Comparison of ENCODE assay signal across 8 cellular contexts in genomic region chr3:138915503-138916498, GRCh38. TPM values are rescaled to one million over a fixed set of nuclear protein-coding genes. Genes with fewer than 3 reads are reported as not detected.
DNase-seq lines count a peak whose midpoint lies in the region; ATAC-seq, FAIRE-seq and TF ChIP-seq lines count a peak whose summit lies in the region.

No MANE protein-coding gene starts in this region.

- H3K27ac Mint-ChIP-seq in WTC11: 0 out of 2 replicates have a peak overlapping the region, but pooled peaks have one; percentile 65

- 1 to 3% (median 2%) methylated on average over 35 to 68 of the region's 68 CpGs for WGBS in spleen, 5 donors

- no peak for TF ChIP-seq POLR2A in spleen (IDR thresholded peaks at IDR 0.05)

- H3K9me3 ChIP-seq in spleen: no peaks in the 10 kb centered on the region

- POLR2A ChIA-PET in AG04449 (lab: Yijun Ruan, JAX): interaction anchor here (0.8 to 2.0 kb wide), 10 partner anchors 35 to 325 kb away, joined by 3 to 9 read pairs (median 3); partner anchors contain the start of gene CEP70
- POLR2A ChIA-PET in WTC11 (lab: Charles Lee): interaction anchor here (0.5 to 1.7 kb wide), 7 partner anchors 20 to 322 kb away, joined by 3 to 13 read pairs (median 5); partner anchors contain the start of genes CEP70 and PIK3CB

- TF ChIP-seq CTCF in AG04449 (IDR thresholded peaks at IDR 0.05; ENCODE audit: insufficient read depth, low read length, missing control alignments) (peak; percentile 89), WTC11 (IDR thresholded peaks at IDR 0.05) (peak; percentile 93), bronchial epithelial cell (IDR thresholded peaks at IDR 0.05; ENCODE audit: insufficient read depth, low read length, severe bottlenecking) (peak; percentile 85), spleen (IDR thresholded peaks at IDR 0.05 in 8 of 11, conservative IDR thresholded peaks at IDR 0.05 in 3 of 11) (peak; percentile 81 to 98 (median 94))

- H3K27ac ChIP-seq in spleen: peak overlapping the region; percentile 87 to 97 (median 90)

- intact Hi-C loops in spleen (cut with DNase I; ENCODE audit: low total_unique reads): loop anchor here (2.0 to 5.0 kb wide), 2 partner anchors 214 to 321 kb away; partner anchors contain the start of gene CEP70

- peaks cover 0 to 24% (median 18%) of the 10 kb centered on the region in 6 donors for H3K4me1 ChIP-seq in spleen

- H3K27me3 ChIP-seq in bronchial epithelial cell (ENCODE audit: control insufficient read depth, insufficient read depth, low read length) (no peaks in the 10 kb centered on the region), spleen (replicated peaks in 1 of 7) (peaks cover 0 to 9% (median 0%) of the 10 kb centered on the region in 7 donors)

- H3K36me3 ChIP-seq in bronchial epithelial cell (ENCODE audit: control insufficient read depth, insufficient read depth, low read length) (no peaks in the 10 kb centered on the region), spleen (no peaks in the 10 kb centered on the region)

- CTCF ChIA-PET in AG04449 (lab: Yijun Ruan, JAX) (interaction anchor here (0.6 to 20.3 kb wide), 140 partner anchors 8 to 842 kb away, joined by 3 to 731 read pairs (median 5); partner anchors contain the start of genes CEP70, ESYT3, FAIM and FOXL2), WTC11 (lab: Charles Lee) (interaction anchor here (0.6 to 5.7 kb wide), 124 partner anchors 8 to 1119 kb away, joined by 3 to 152 read pairs (median 6); partner anchors contain the start of genes CEP70, ESYT3, FAIM and FOXL2)

- H3K4me3 ChIP-seq in AG04449 (ENCODE audit: low read depth, low read length) (peak overlapping the region; percentile 89), bronchial epithelial cell (ENCODE audit: low read depth, low read length) (peak overlapping the region; percentile 76), spleen (peak overlapping the region; percentile 69 to 80 (median 74))

- peaks cover 3% of the 10 kb centered on the region for H3K4me1 Mint-ChIP-seq in WTC11

- peak overlapping the region; percentile 66 for H3K4me3 Mint-ChIP-seq in WTC11

- ATAC-seq in GM18867 (IDR thresholded peaks at IDR 0.05; ENCODE audit: unreplicated experiment): peak; percentile 87
- ATAC-seq in HG03108 (IDR thresholded peaks at IDR 0.05; ENCODE audit: unreplicated experiment): peak; percentile 80
- ATAC-seq in WTC11: peak; percentile 92

- DNase-seq in AG04449 (ENCODE audit: low read depth, low spot score): no peak
- DNase-seq in NCI-H2196 (lab: John Stamatoyannopoulos, UW; ENCODE audit: unreplicated experiment): peak; percentile 96
- DNase-seq in WTC11 (ENCODE audit: low spot score): peak; percentile 97
- peak; percentile 62 for DNase-seq in bronchial epithelial cell (ENCODE audit: low read depth)
- peak; percentile 81 for DNase-seq in inferior parietal cortex (ENCODE audit: extremely low spot score)
- peak; percentile 98 for DNase-seq in spleen

- peaks cover 10% of the 10 kb centered on the region for H3K27me3 Mint-ChIP-seq in WTC11 (ENCODE audit: low read depth)

- H3K9me3 Mint-ChIP-seq in WTC11: no peaks in the 10 kb centered on the region

- H3K36me3 Mint-ChIP-seq in WTC11: no peaks in the 10 kb centered on the region

- FAIRE-seq in bronchial epithelial cell (lab: Jason Lieb, UNC): no peak

TF ChIP-seq in WTC11, 78 proteins besides CTCF, POLR2A, EP300 and RAD21:
- TF ChIP-seq ETV6 (CRISPR knock-in tag; IDR thresholded peaks at IDR 0.05) (0 out of 2 replicates have a peak, but pooled peaks have one; percentile 45), RELA (CRISPR knock-in tag; IDR thresholded peaks at IDR 0.05; ENCODE audit: borderline replicate concordance) (peak; percentile 37; the same call in 1 of the 2 replicates), PRDM15 (CRISPR knock-in tag; IDR thresholded peaks at IDR 0.05) (peak; percentile 76), GABPB1 (CRISPR knock-in tag; IDR thresholded peaks at IDR 0.05) (0 out of 2 replicates have a peak, but pooled peaks have one; percentile 29), E2F5 (CRISPR knock-in tag; IDR thresholded peaks at IDR 0.05) (peak; percentile 78), FOXP1 (CRISPR knock-in tag; IDR thresholded peaks at IDR 0.05; ENCODE audit: borderline replicate concordance) (no peak; the same call in 1 of the 2 replicates), HMGXB4 (CRISPR knock-in tag; IDR thresholded peaks at IDR 0.05) (peak; percentile 98), CREM (CRISPR knock-in tag; IDR thresholded peaks at IDR 0.05) (peak; percentile 38; the same call in 1 of the 2 replicates), ZNF423 (CRISPR knock-in tag; IDR thresholded peaks at IDR 0.05) (peak; percentile 96), KAT7 (CRISPR knock-in tag; IDR thresholded peaks at IDR 0.05; ENCODE audit: borderline replicate concordance) (no peak), ELF4 (CRISPR knock-in tag; IDR thresholded peaks at IDR 0.05; ENCODE audit: low read depth) (no peak), NFATC4 (CRISPR knock-in tag; IDR thresholded peaks at IDR 0.05) (0 out of 2 replicates have a peak, but pooled peaks have one; percentile 41), JUN (CRISPR knock-in tag; IDR thresholded peaks at IDR 0.05) (no peak), MAX (CRISPR knock-in tag; IDR thresholded peaks at IDR 0.05) (peak; percentile 45; the same call in 1 of the 2 replicates)

RNA-seq across cellular contexts. Expression of gene FOXL2, which starts 31.1 kb away (rescaled TPM):
- total RNA-seq in WTC11 (2021) (0.82 to 1.6 TPM (median 1.4 TPM) in 3 replicates), bronchial epithelial cell (0.26 and 0.51 TPM in 2 replicates), spleen (not detected)
- not detected for polyA plus RNA-seq in spleen

RNA-seq across cellular contexts. Expression of gene FOXL2NB, which starts 31.2 kb away (rescaled TPM):
- total RNA-seq in WTC11 (2021) (2.2 to 5.1 TPM (median 2.9 TPM) in 3 replicates), bronchial epithelial cell (under 0.01 and 0.13 TPM in 2 replicates), spleen (not detected)
- under 1 TPM in 1 of 3 donors, not detected in 2; 0.04 TPM for polyA plus RNA-seq in spleen
